4 cellular contexts compared by ENCODE assay signal in the genomic region with DNA sequence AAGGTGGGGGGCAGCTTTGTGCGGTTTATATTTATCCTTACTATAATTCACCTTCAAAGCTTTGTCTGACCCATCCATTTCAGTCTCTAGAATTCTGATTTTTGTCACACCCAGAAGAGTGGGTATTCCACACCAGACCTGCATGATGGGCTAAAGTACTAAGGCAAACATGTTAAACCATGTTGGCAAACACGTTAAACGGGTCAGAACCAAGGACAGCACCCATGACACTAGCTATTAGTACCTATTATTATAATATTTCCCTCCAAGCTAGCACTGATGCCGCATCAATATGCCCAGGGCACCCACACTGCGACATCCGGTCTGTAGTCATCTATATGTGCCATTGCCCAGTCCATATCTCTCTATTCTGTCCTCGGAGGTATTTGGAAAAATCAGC.
A peak's percentile ranks its signal among the peaks of the same experiment; 100 is the strongest.
TF ChIP-seq lines count a peak whose summit lies in the region.

No MANE protein-coding gene starts in this region.

TF ChIP-seq in SK-N-SH, 30 proteins besides CTCF, POLR2A, EP300 and RAD21:
- TF ChIP-seq, protein P1, sequence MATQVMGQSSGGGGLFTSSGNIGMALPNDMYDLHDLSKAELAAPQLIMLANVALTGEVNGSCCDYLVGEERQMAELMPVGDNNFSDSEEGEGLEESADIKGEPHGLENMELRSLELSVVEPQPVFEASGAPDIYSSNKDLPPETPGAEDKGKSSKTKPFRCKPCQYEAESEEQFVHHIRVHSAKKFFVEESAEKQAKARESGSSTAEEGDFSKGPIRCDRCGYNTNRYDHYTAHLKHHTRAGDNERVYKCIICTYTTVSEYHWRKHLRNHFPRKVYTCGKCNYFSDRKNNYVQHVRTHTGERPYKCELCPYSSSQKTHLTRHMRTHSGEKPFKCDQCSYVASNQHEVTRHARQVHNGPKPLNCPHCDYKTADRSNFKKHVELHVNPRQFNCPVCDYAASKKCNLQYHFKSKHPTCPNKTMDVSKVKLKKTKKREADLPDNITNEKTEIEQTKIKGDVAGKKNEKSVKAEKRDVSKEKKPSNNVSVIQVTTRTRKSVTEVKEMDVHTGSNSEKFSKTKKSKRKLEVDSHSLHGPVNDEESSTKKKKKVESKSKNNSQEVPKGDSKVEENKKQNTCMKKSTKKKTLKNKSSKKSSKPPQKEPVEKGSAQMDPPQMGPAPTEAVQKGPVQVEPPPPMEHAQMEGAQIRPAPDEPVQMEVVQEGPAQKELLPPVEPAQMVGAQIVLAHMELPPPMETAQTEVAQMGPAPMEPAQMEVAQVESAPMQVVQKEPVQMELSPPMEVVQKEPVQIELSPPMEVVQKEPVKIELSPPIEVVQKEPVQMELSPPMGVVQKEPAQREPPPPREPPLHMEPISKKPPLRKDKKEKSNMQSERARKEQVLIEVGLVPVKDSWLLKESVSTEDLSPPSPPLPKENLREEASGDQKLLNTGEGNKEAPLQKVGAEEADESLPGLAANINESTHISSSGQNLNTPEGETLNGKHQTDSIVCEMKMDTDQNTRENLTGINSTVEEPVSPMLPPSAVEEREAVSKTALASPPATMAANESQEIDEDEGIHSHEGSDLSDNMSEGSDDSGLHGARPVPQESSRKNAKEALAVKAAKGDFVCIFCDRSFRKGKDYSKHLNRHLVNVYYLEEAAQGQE (IDR thresholded peaks at IDR 0.05; ENCODE audit: low read depth, low read length) = peak; percentile 88
- no peak for TF ChIP-seq TCF12 (IDR thresholded peaks at IDR 0.05)

TF ChIP-seq in SK-N-SH treated with all-trans-retinoic acid at 6 μM for 48 hours, 23 proteins besides CTCF, POLR2A, EP300 and RAD21:
- TF ChIP-seq ARNTL (CRISPR knock-in tag; IDR thresholded peaks at IDR 0.05; ENCODE audit: borderline replicate concordance, low read depth) = no peak
- TF ChIP-seq, protein P2, sequence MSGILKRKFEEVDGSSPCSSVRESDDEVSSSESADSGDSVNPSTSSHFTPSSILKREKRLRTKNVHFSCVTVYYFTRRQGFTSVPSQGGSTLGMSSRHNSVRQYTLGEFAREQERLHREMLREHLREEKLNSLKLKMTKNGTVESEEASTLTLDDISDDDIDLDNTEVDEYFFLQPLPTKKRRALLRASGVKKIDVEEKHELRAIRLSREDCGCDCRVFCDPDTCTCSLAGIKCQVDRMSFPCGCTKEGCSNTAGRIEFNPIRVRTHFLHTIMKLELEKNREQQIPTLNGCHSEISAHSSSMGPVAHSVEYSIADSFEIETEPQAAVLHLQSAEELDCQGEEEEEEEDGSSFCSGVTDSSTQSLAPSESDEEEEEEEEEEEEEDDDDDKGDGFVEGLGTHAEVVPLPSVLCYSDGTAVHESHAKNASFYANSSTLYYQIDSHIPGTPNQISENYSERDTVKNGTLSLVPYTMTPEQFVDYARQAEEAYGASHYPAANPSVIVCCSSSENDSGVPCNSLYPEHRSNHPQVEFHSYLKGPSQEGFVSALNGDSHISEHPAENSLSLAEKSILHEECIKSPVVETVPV (CRISPR knock-in tag; IDR thresholded peaks at IDR 0.05) = no peak

TF ChIP-seq in HCT116, 20 proteins besides CTCF, POLR2A, EP300 and RAD21:
- TF ChIP-seq POLR2AphosphoS5 (IDR thresholded peaks at IDR 0.05; ENCODE audit: low read depth, low read length) = no peak
- TF ChIP-seq CEBPB (IDR thresholded peaks at IDR 0.05; ENCODE audit: low read depth) = no peak
- TF ChIP-seq, protein P3, sequence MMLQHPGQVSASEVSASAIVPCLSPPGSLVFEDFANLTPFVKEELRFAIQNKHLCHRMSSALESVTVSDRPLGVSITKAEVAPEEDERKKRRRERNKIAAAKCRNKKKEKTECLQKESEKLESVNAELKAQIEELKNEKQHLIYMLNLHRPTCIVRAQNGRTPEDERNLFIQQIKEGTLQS (IDR thresholded peaks at IDR 0.05) = no peak
- TF ChIP-seq, protein P4, sequence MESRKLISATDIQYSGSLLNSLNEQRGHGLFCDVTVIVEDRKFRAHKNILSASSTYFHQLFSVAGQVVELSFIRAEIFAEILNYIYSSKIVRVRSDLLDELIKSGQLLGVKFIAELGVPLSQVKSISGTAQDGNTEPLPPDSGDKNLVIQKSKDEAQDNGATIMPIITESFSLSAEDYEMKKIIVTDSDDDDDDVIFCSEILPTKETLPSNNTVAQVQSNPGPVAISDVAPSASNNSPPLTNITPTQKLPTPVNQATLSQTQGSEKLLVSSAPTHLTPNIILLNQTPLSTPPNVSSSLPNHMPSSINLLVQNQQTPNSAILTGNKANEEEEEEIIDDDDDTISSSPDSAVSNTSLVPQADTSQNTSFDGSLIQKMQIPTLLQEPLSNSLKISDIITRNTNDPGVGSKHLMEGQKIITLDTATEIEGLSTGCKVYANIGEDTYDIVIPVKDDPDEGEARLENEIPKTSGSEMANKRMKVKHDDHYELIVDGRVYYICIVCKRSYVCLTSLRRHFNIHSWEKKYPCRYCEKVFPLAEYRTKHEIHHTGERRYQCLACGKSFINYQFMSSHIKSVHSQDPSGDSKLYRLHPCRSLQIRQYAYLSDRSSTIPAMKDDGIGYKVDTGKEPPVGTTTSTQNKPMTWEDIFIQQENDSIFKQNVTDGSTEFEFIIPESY (IDR thresholded peaks at IDR 0.05; ENCODE audit: extremely low read depth, insufficient replicate concordance, low read length) = no peak
- TF ChIP-seq, protein P1 (IDR thresholded peaks at IDR 0.05; ENCODE audit: low read depth) = peak; percentile 37
- no peak for TF ChIP-seq SIN3A (IDR thresholded peaks at IDR 0.05; ENCODE audit: low read depth)
- TF ChIP-seq ZNF274 (IDR thresholded peaks at IDR 0.05; ENCODE audit: low read depth, low read length) = no peak
- TF ChIP-seq, protein P5, sequence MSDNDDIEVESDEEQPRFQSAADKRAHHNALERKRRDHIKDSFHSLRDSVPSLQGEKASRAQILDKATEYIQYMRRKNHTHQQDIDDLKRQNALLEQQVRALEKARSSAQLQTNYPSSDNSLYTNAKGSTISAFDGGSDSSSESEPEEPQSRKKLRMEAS (IDR thresholded peaks at IDR 0.05) = no peak
- no peak for TF ChIP-seq CBX3 (IDR thresholded peaks at IDR 0.05; ENCODE audit: low read depth)

TF ChIP-seq in GM12878, 131 proteins besides CTCF, POLR2A, EP300 and RAD21:
- TF ChIP-seq, protein P1 (IDR thresholded peaks at IDR 0.05; ENCODE audit: low read depth, low read length) = peak; percentile 60; the same call in 1 of the 2 replicates
- no peak for TF ChIP-seq ZNF622 (IDR thresholded peaks at IDR 0.05)
- no peak for TF ChIP-seq CREB1 (IDR thresholded peaks at IDR 0.05; ENCODE audit: low read depth)
